8 cellular contexts compared by ENCODE assay signal in the genomic region with DNA sequence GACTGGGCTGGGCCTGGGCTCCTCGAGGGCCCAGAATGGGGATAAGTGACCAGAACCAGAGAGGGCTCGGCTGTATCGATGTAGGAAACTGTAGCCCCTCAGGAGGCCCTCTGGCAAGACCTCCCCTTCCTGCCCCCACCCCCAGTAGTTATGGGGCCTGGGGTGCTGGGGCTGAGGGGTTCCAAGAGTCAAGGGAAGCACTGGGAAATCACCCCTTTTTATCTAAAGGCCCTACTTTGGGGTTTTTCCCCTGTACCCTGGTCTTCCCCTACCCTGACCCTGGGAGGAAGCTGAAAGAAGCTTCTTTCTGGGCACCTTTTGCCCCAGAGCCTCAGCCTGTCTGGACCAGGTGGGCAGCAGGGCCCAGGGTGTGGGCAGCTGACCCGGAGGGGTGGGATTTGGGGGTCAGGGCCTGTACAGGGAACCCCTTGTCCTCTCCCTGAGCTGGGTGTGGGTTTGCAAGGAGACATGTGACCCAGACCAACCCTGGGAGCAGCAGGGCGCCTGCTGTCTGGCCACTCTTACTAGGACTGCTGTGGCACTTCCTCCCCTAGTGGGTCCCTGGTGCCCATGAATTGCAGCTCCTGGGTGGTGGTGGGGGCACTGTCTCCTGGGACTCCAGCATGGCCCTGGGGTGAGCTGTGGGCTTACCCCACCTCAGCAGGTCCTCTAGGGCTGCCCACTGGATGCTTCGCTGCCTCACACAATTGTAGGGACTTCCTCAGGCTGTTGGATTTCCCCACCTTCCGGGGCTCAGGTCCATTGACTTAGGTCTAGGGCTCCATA. TPM values are rescaled to one million over a fixed set of nuclear protein-coding genes. Genes with fewer than 3 reads are reported as not detected.
A peak's percentile ranks its signal among the peaks of the same experiment; 100 is the strongest.
DNase-seq lines count a peak whose midpoint lies in the region; ATAC-seq and TF ChIP-seq lines count a peak whose summit lies in the region.

No MANE protein-coding gene starts in this region.

- peaks cover 33% of the 10 kb centered on the region for H3K4me1 Mint-ChIP-seq in activated T-helper 2 cell treated with anti-CD3 and anti-CD28 coated beads, Interferon-gamma antibody, Interleukin-2, Interleukin-4, amounts not matched to agents 10 μg/mL and 5 μg/mL and 100 μg/mL, durations not matched to agents 14 hours and 24 hours and 36 hours (ENCODE audit: low read depth)
- H3K4me1 Mint-ChIP-seq in mesothelial cell of epicardium = peaks cover 8% of the 10 kb centered on the region

- H3K27ac Mint-ChIP-seq in activated T-helper 2 cell treated with anti-CD3 and anti-CD28 coated beads, Interferon-gamma antibody, Interleukin-2, Interleukin-4, amounts not matched to agents 10 μg/mL and 5 μg/mL and 100 μg/mL, durations not matched to agents 14 hours and 24 hours and 36 hours = no peak overlapping the region
- no peak overlapping the region for H3K27ac Mint-ChIP-seq in mesothelial cell of epicardium

- intact Hi-C loops in activated T-helper 2 cell treated with anti-CD3 and anti-CD28 coated beads, Interferon-gamma antibody, Interleukin-2, Interleukin-4, amounts not matched to agents 10 μg/mL and 5 μg/mL and 100 μg/mL, durations not matched to agents 14 hours and 24 hours and 36 hours (cut with micrococcal nuclease) = no loop called here

- H3K4me1 ChIP-seq in BE2C = no peaks in the 10 kb centered on the region

- peaks cover 18% of the 10 kb centered on the region for H3K27me3 Mint-ChIP-seq in activated T-helper 2 cell treated with anti-CD3 and anti-CD28 coated beads, Interferon-gamma antibody, Interleukin-2, Interleukin-4, amounts not matched to agents 10 μg/mL and 5 μg/mL and 100 μg/mL, durations not matched to agents 14 hours and 24 hours and 36 hours (ENCODE audit: low read depth)
- H3K27me3 Mint-ChIP-seq in mesothelial cell of epicardium (ENCODE audit: low read depth) = peaks cover 67% of the 10 kb centered on the region

- no peaks in the 10 kb centered on the region for H3K9me3 ChIP-seq in BE2C

- H3K4me3 ChIP-seq in BE2C (ENCODE audit: low read depth, low read length) = no peak overlapping the region

- ATAC-seq in GM21825 (IDR thresholded peaks at IDR 0.05; ENCODE audit: unreplicated experiment) (peak; percentile 16), GM18858 (IDR thresholded peaks at IDR 0.05; ENCODE audit: unreplicated experiment) (no peak), GM19452 (IDR thresholded peaks at IDR 0.05; ENCODE audit: unreplicated experiment) (no peak)

- no peak for TF ChIP-seq CTCF in mesothelial cell of epicardium (IDR thresholded peaks at IDR 0.05; ENCODE audit: unreplicated experiment)
- TF ChIP-seq CTCF in BE2C (IDR thresholded peaks at IDR 0.05; ENCODE audit: low read depth, low read length) = no peak

- no peaks in the 10 kb centered on the region for H3K36me3 Mint-ChIP-seq in activated T-helper 2 cell treated with anti-CD3 and anti-CD28 coated beads, Interferon-gamma antibody, Interleukin-2, Interleukin-4, amounts not matched to agents 10 μg/mL and 5 μg/mL and 100 μg/mL, durations not matched to agents 14 hours and 24 hours and 36 hours (ENCODE audit: low read depth)
- H3K36me3 Mint-ChIP-seq in mesothelial cell of epicardium = no peaks in the 10 kb centered on the region

- no peaks in the 10 kb centered on the region for H3K36me3 ChIP-seq in BE2C

- peak overlapping the region; percentile 90 for H3K4me3 Mint-ChIP-seq in activated T-helper 2 cell treated with anti-CD3 and anti-CD28 coated beads, Interferon-gamma antibody, Interleukin-2, Interleukin-4, amounts not matched to agents 10 μg/mL and 5 μg/mL and 100 μg/mL, durations not matched to agents 14 hours and 24 hours and 36 hours (ENCODE audit: low read depth)
- peak overlapping the region; percentile 20 for H3K4me3 Mint-ChIP-seq in mesothelial cell of epicardium

- H3K27me3 ChIP-seq in BE2C = peaks cover 27% of the 10 kb centered on the region

- DNase-seq in CD1c-positive myeloid dendritic cell (ENCODE audit: extremely low spot score) = peak; percentile 64
- no peak for DNase-seq in activated T-helper 2 cell treated with anti-CD3 and anti-CD28 coated beads, Interferon-gamma antibody, Interleukin-2, Interleukin-4, amounts not matched to agents 10 μg/mL and 5 μg/mL and 100 μg/mL, durations not matched to agents 14 hours and 24 hours and 36 hours (ENCODE audit: low spot score)
- peak in 1 of 2 experiments; percentile 31 for DNase-seq in mesothelial cell of epicardium (ENCODE audit: low spot score in 2 of 2, unreplicated experiment in 2 of 2)
- DNase-seq in BE2C = no peak
- no peak for DNase-seq in NCI-H1930 (lab: John Stamatoyannopoulos, UW)

- no peaks in the 10 kb centered on the region for H3K9me3 Mint-ChIP-seq in activated T-helper 2 cell treated with anti-CD3 and anti-CD28 coated beads, Interferon-gamma antibody, Interleukin-2, Interleukin-4, amounts not matched to agents 10 μg/mL and 5 μg/mL and 100 μg/mL, durations not matched to agents 14 hours and 24 hours and 36 hours
- H3K9me3 Mint-ChIP-seq in mesothelial cell of epicardium = no peaks in the 10 kb centered on the region

RNA-seq across cellular contexts. Expression of gene IRF5, which starts 1.5 kb away (rescaled TPM):
- 25.0 and 26.0 TPM in 2 replicates for total RNA-seq in activated T-helper 2 cell treated with anti-CD3 and anti-CD28 coated beads, Interferon-gamma antibody, Interleukin-2, Interleukin-4, amounts not matched to agents 10 μg/mL and 5 μg/mL and 100 μg/mL, durations not matched to agents 14 hours and 24 hours and 36 hours
- total RNA-seq in mesothelial cell of epicardium = 0.51 to 0.90 TPM (median 0.56 TPM) in 3 replicates
- polyA plus RNA-seq in BE2C (2012; ENCODE audit: insufficient read depth, insufficient read length, low read depth) = 1.1 TPM

RNA-seq across cellular contexts. Expression of gene KCP, which starts 28.8 kb away (rescaled TPM):
- not detected in 2 replicates for total RNA-seq in activated T-helper 2 cell treated with anti-CD3 and anti-CD28 coated beads, Interferon-gamma antibody, Interleukin-2, Interleukin-4, amounts not matched to agents 10 μg/mL and 5 μg/mL and 100 μg/mL, durations not matched to agents 14 hours and 24 hours and 36 hours
- 19.8 to 23.7 TPM (median 22.5 TPM) in 3 replicates for total RNA-seq in mesothelial cell of epicardium
- polyA plus RNA-seq in BE2C (2012; ENCODE audit: insufficient read depth, insufficient read length, low read depth) = 5.7 TPM

Comparison
In these comparisons a context has a peak if more than half of its experiments do, and no peak if none do; other contexts are left out.
1. RNA of gene IRF5, which starts 1.5 kb away (total RNA-seq): 25.0 to 26.0 TPM in activated T-helper 2 cell treated with anti-CD3 and anti-CD28 coated beads, Interferon-gamma antibody, Interleukin-2, Interleukin-4, amounts not matched to agents 10 μg/mL and 5 μg/mL and 100 μg/mL, durations not matched to agents 14 hours and 24 hours and 36 hours; 0.51 to 0.90 TPM in mesothelial cell of epicardium; every median in the first group is over 10 times any median in the second.
2. RNA of gene KCP, which starts 28.8 kb away (total RNA-seq): 19.8 to 23.7 TPM in mesothelial cell of epicardium; not detected in activated T-helper 2 cell treated with anti-CD3 and anti-CD28 coated beads, Interferon-gamma antibody, Interleukin-2, Interleukin-4, amounts not matched to agents 10 μg/mL and 5 μg/mL and 100 μg/mL, durations not matched to agents 14 hours and 24 hours and 36 hours; every median in the first group is over 10 times any median in the second.